In the genomic region with DNA sequence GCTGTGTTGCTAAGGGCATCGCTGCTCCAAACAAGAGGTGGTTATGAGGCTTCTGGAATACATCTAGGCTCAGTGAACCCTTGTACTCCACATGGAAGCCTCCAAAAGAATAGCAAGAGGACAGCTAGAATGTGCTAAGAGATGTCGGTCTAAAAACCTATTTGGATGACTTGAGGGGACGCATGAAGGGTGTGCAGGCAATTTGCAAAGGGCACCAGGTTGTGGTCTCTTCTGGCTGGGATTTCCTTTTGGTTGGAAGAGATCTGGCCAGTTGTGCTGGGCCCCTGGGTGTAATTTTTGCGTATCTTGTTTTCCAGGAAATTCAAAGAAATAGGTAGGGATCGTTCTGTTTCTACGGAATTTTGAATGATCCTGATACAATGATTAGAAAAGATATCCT, we compare ENCODE assay signal across 20 cellular contexts. TPM values are rescaled to one million over a fixed set of nuclear protein-coding genes. Genes with fewer than 3 reads are reported as not detected.
DNase-seq lines count a peak whose midpoint lies in the region; ATAC-seq, FAIRE-seq and TF ChIP-seq lines count a peak whose summit lies in the region.
"Had no signal": no experiment of that assay in that cellular context is flagged by ENCODE, and none has a peak within 500 bp of the region (broad histone marks: within the 10 kb centered on the region; RNA-seq: fewer than 3 reads in every experiment).

No MANE protein-coding gene starts in this region.

- H3K9me3 Mint-ChIP-seq in CD4-positive, CD25-positive, alpha-beta regulatory T cell: no peaks in the 10 kb centered on the region
- no peaks in the 10 kb centered on the region for H3K9me3 Mint-ChIP-seq in activated CD8-positive, alpha-beta T cell treated with anti-CD3 and anti-CD28 coated beads, Interleukin-2, amount 10 ng/mL, durations not matched to agents 7 days and 5 days (ENCODE audit: insufficient read depth)

- DNase-seq in CD4-positive, CD25-positive, alpha-beta regulatory T cell: no peak
- DNase-seq in GM12892 (ENCODE audit: insufficient read length) (no peak), esophagus muscularis mucosa (ENCODE audit: extremely low spot score) (peak; percentile 55), foreskin keratinocyte (no peak), prostate gland (ENCODE audit: low spot score) (no peak), posterior vena cava (ENCODE audit: low spot score) (no peak), NCI-H345 treated with DMSO at 0.1 percent for 48 hours (lab: John Stamatoyannopoulos, UW; ENCODE audit: unreplicated experiment) (no peak)
- DNase-seq in activated CD8-positive, alpha-beta T cell treated with anti-CD3 and anti-CD28 coated beads, Interleukin-2, amount 10 ng/mL, durations not matched to agents 7 days and 5 days: no peak
- DNase-seq: activated CD4-positive, alpha-beta T cell treated with anti-CD3 and anti-CD28 coated beads for 48 hours; amniotic stem cell; caudate nucleus; GF-D8; heart left ventricle; lower lobe of right lung; NCI-H1417; posterior cingulate gyrus; stimulated activated CD4-positive, alpha-beta T cell treated with anti-CD3 and anti-CD28 coated beads, Interleukin-4, amount 100 ng/mL, for 4 hours had no signal

- WGBS in esophagus muscularis mucosa: 75% methylated on average over 5 of the region's 6 CpGs
- 82% methylated on average over 6 of the region's 6 CpGs for WGBS in prostate gland

- CTCF ChIA-PET in activated CD8-positive, alpha-beta T cell treated with anti-CD3 and anti-CD28 coated beads, Interleukin-2, amount 10 ng/mL, durations not matched to agents 7 days and 5 days (lab: Charles Lee): interaction anchor here (0.9 to 3.7 kb wide), 3 partner anchors 16 to 172 kb away, joined by 3 to 10 read pairs (median 7); no protein-coding TSS in a partner anchor

- no peak for TF ChIP-seq CTCF in esophagus muscularis mucosa (IDR thresholded peaks at IDR 0.05)
- TF ChIP-seq CTCF in foreskin keratinocyte (conservative IDR thresholded peaks at IDR 0.05): no peak
- TF ChIP-seq CTCF in prostate gland (IDR thresholded peaks at IDR 0.05): no peak

- intact Hi-C loops in esophagus muscularis mucosa (cut with DNase I): no loop called here
- intact Hi-C loops in prostate gland (cut with DNase I): loop anchor here (10.0 kb wide), 1 partner anchor 169 kb away; no protein-coding TSS in a partner anchor
- intact Hi-C loops in posterior vena cava (cut with DNase I): no loop called here

- H3K4me3 Mint-ChIP-seq in CD4-positive, CD25-positive, alpha-beta regulatory T cell: peak overlapping the region; percentile 62 to 91 (median 70)
- no peak overlapping the region for H3K4me3 Mint-ChIP-seq in activated CD8-positive, alpha-beta T cell treated with anti-CD3 and anti-CD28 coated beads, Interleukin-2, amount 10 ng/mL, durations not matched to agents 7 days and 5 days

- TF ChIP-seq EP300 in esophagus muscularis mucosa (IDR thresholded peaks at IDR 0.05): no peak

- H3K27me3 ChIP-seq in CD4-positive, CD25-positive, alpha-beta regulatory T cell (ENCODE audit: control insufficient read depth, insufficient read depth, low read length): no peaks in the 10 kb centered on the region
- H3K27me3 ChIP-seq in esophagus muscularis mucosa (peaks cover 0 to 23% (median 0%) of the 10 kb centered on the region in 4 donors), foreskin keratinocyte (peaks cover 29% of the 10 kb centered on the region), prostate gland (replicated peaks; ENCODE audit: insufficient read depth) (no peaks in the 10 kb centered on the region)

- H3K27ac Mint-ChIP-seq in CD4-positive, CD25-positive, alpha-beta regulatory T cell: peak overlapping the region in 2 of 3 donors; percentile 75 to 92
- H3K27ac Mint-ChIP-seq in activated CD8-positive, alpha-beta T cell treated with anti-CD3 and anti-CD28 coated beads, Interleukin-2, amount 10 ng/mL, durations not matched to agents 7 days and 5 days: peak overlapping the region; percentile 14

- ATAC-seq in CD4-positive, CD25-positive, alpha-beta regulatory T cell (ENCODE audit: low read depth in 2 of 2): no peak
- no peak for ATAC-seq in activated CD8-positive, alpha-beta T cell treated with anti-CD3 and anti-CD28 coated beads, Interleukin-2, amount 10 ng/mL, durations not matched to agents 7 days and 5 days
- no peak for ATAC-seq in foreskin keratinocyte
- ATAC-seq: heart left ventricle, lower lobe of right lung, Panc1 had no signal

- peak; percentile 46 for FAIRE-seq in GM12892 (lab: Jason Lieb, UNC)
- FAIRE-seq: D721Med, islet of Langerhans had no signal

- peaks cover 35 to 76% (median 54%) of the 10 kb centered on the region in 4 donors for H3K4me1 Mint-ChIP-seq in CD4-positive, CD25-positive, alpha-beta regulatory T cell
- peaks cover 56% of the 10 kb centered on the region for H3K4me1 Mint-ChIP-seq in activated CD8-positive, alpha-beta T cell treated with anti-CD3 and anti-CD28 coated beads, Interleukin-2, amount 10 ng/mL, durations not matched to agents 7 days and 5 days (ENCODE audit: low read depth)

- no peak overlapping the region for H3K27ac ChIP-seq in CD4-positive, CD25-positive, alpha-beta regulatory T cell (ENCODE audit: insufficient read depth, low read length, poor library complexity, severe bottlenecking)
- H3K27ac ChIP-seq in esophagus muscularis mucosa (replicated peaks in 1 of 4): no peak overlapping the region
- H3K27ac ChIP-seq in foreskin keratinocyte: no peak overlapping the region
- no peak overlapping the region for H3K27ac ChIP-seq in prostate gland
- H3K27ac ChIP-seq: heart left ventricle, lower lobe of right lung had no signal

- H3K27me3 Mint-ChIP-seq in CD4-positive, CD25-positive, alpha-beta regulatory T cell: peaks cover 8% of the 10 kb centered on the region
- H3K27me3 Mint-ChIP-seq in activated CD8-positive, alpha-beta T cell treated with anti-CD3 and anti-CD28 coated beads, Interleukin-2, amount 10 ng/mL, durations not matched to agents 7 days and 5 days (ENCODE audit: low read depth): no peaks in the 10 kb centered on the region

- H3K9me3 ChIP-seq in CD4-positive, CD25-positive, alpha-beta regulatory T cell (ENCODE audit: control insufficient read depth in 2 of 2, low read length in 2 of 2): no peaks in the 10 kb centered on the region
- H3K9me3 ChIP-seq in esophagus muscularis mucosa (no peaks in the 10 kb centered on the region), prostate gland (no peaks in the 10 kb centered on the region)
- H3K9me3 ChIP-seq: heart left ventricle, lower lobe of right lung had no signal

- H3K4me3 ChIP-seq in CD4-positive, CD25-positive, alpha-beta regulatory T cell (ENCODE audit: low read depth, low read length): peak overlapping the region; percentile 55
- H3K4me3 ChIP-seq in esophagus muscularis mucosa (no peak overlapping the region), prostate gland (no peak overlapping the region)
- H3K4me3 ChIP-seq: heart left ventricle, lower lobe of right lung had no signal

- H3K36me3 ChIP-seq in CD4-positive, CD25-positive, alpha-beta regulatory T cell (ENCODE audit: control insufficient read depth, insufficient read depth, low read length): no peaks in the 10 kb centered on the region
- H3K36me3 ChIP-seq in esophagus muscularis mucosa: no peaks in the 10 kb centered on the region
- no peaks in the 10 kb centered on the region for H3K36me3 ChIP-seq in prostate gland
- H3K36me3 ChIP-seq: heart left ventricle, lower lobe of right lung had no signal

- peaks cover 19% of the 10 kb centered on the region for H3K36me3 Mint-ChIP-seq in CD4-positive, CD25-positive, alpha-beta regulatory T cell
- peaks cover 50% of the 10 kb centered on the region for H3K36me3 Mint-ChIP-seq in activated CD8-positive, alpha-beta T cell treated with anti-CD3 and anti-CD28 coated beads, Interleukin-2, amount 10 ng/mL, durations not matched to agents 7 days and 5 days (ENCODE audit: low read depth)

- POLR2A ChIA-PET in activated CD8-positive, alpha-beta T cell treated with anti-CD3 and anti-CD28 coated beads, Interleukin-2, amount 10 ng/mL, durations not matched to agents 7 days and 5 days (lab: Charles Lee): interaction anchor here (1.0 to 7.1 kb wide), 2 partner anchors 11 to 249 kb away, joined by 3 to 163 read pairs; no protein-coding TSS in a partner anchor

- H3K4me1 ChIP-seq in CD4-positive, CD25-positive, alpha-beta regulatory T cell (ENCODE audit: control insufficient read depth, insufficient read depth, low read length, poor library complexity, severe bottlenecking): peaks cover 57% of the 10 kb centered on the region
- peaks cover 7 to 28% (median 21%) of the 10 kb centered on the region in 4 donors for H3K4me1 ChIP-seq in esophagus muscularis mucosa
- no peaks in the 10 kb centered on the region for H3K4me1 ChIP-seq in foreskin keratinocyte
- H3K4me1 ChIP-seq in prostate gland (replicated peaks): no peaks in the 10 kb centered on the region

- TF ChIP-seq POLR2A in GM12892 (IDR thresholded peaks at IDR 0.05; ENCODE audit: low read depth, low read length) (no peak), esophagus muscularis mucosa (IDR thresholded peaks at IDR 0.05; ENCODE audit: low read depth) (no peak), prostate gland (IDR thresholded peaks at IDR 0.05) (no peak)

RNA-seq across cellular contexts. Expression of a gene that starts 4.2 kb away (rescaled TPM):
- 7.8 TPM for total RNA-seq in CD4-positive, CD25-positive, alpha-beta regulatory T cell
- polyA plus RNA-seq in CD4-positive, CD25-positive, alpha-beta regulatory T cell: 1 to 10 TPM; 4.7 to 7.5 (median 5.6) TPM
- 9.6 TPM for polyA plus RNA-seq in GM12892 (2012; ENCODE audit: missing spikeins)
- total RNA-seq in activated CD8-positive, alpha-beta T cell treated with anti-CD3 and anti-CD28 coated beads, Interleukin-2, amount 10 ng/mL, durations not matched to agents 7 days and 5 days: 10 to 100 TPM; 13.9 to 14.8 TPM
- total RNA-seq in esophagus muscularis mucosa (1 to 10 TPM in 3 of 4 donors, under 1 TPM in 1; 0.99 to 3.4 (median 1.9) TPM), foreskin keratinocyte (0.28 and 0.95 TPM in 2 replicates), prostate gland (1 to 10 TPM; 3.2 to 6.7 TPM), posterior vena cava (1 to 10 TPM in 1 of 2 donors, under 1 TPM in 1; 0.83 to 1.0 TPM)
- 0.29 and 0.75 TPM in 2 replicates for polyA plus RNA-seq in foreskin keratinocyte

RNA-seq across cellular contexts. Expression of a gene that starts 45.4 kb away (rescaled TPM):
- total RNA-seq in CD4-positive, CD25-positive, alpha-beta regulatory T cell: 82.8 TPM
- polyA plus RNA-seq in CD4-positive, CD25-positive, alpha-beta regulatory T cell: 10 to 100 TPM; 38.7 to 63.7 (median 42.5) TPM
- 47.6 TPM for polyA plus RNA-seq in GM12892 (2012; ENCODE audit: missing spikeins)
- total RNA-seq in activated CD8-positive, alpha-beta T cell treated with anti-CD3 and anti-CD28 coated beads, Interleukin-2, amount 10 ng/mL, durations not matched to agents 7 days and 5 days: 10 to 100 TPM; 45.3 to 45.7 TPM
- 10 to 100 TPM; 19.5 to 21.7 (median 20.5) TPM for total RNA-seq in esophagus muscularis mucosa
- total RNA-seq in foreskin keratinocyte: 28.7 and 29.0 TPM in 2 replicates
- polyA plus RNA-seq in foreskin keratinocyte: 29.5 and 33.4 TPM in 2 replicates
- total RNA-seq in prostate gland: 10 to 100 TPM; 27.4 to 41.4 TPM
- total RNA-seq in posterior vena cava: 10 to 100 TPM; 22.1 to 27.3 TPM
